Comparison of ENCODE assay signal across 8 cellular contexts in the genomic region with DNA sequence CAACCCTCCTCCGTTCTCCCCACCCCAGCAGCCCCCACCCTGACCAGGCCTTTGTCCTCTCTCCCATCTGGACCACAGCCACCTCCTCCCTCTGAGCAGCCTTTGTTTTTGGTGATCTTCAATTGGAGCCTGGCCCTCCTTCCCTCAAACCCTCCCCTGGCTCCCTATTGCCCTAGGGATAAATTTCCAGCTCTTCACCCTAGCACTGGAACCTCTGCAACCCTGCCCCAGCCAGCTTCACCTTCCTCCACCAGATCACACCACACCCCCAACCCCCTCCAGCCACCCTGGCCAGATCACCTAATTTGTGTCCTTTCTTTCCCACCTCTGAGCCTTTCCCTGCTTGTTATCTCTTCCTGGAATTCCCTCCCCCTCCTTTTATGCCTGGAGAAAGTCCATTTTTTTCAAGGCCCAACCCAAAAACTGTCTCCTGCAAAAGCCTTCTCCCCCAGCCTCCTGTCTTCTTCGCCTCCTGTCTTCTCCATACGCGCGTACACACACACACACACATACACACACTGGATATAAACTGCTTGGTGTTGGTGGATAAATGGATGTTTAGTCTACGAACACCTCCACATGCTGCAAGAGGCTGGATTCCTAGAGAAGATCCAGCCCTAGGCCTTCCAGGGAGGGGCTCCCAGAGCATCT. TPM values are rescaled to one million over a fixed set of nuclear protein-coding genes. Genes with fewer than 3 reads are reported as not detected.
A peak's percentile ranks its signal among the peaks of the same experiment; 100 is the strongest.
DNase-seq lines count a peak whose midpoint lies in the region; ATAC-seq, FAIRE-seq and TF ChIP-seq lines count a peak whose summit lies in the region.

No MANE protein-coding gene starts in this region.

- DNase-seq in HCT116 (ENCODE audit: low read depth, low spot score) (no peak), WTC11 (ENCODE audit: low spot score) (no peak), small intestine (peak; percentile 27), HEK293T (ENCODE audit: extremely low spot score) (no peak)

- H3K4me3 ChIP-seq in HCT116 (replicated peaks in 1 of 2; ENCODE audit: low read depth in 1 of 2, low read length in 2 of 2) = peak overlapping the region in 1 of 2 experiments; percentile 70; a peak in 2 of 4 replicates
- H3K4me3 ChIP-seq in iPS-11a (ENCODE audit: low read depth, low read length) = peak overlapping the region; percentile 43
- peak overlapping the region in 1 of 2 donors; percentile 53 for H3K4me3 ChIP-seq in small intestine (ENCODE audit: low read depth in 1 of 2, low read length in 2 of 2)

- H3K79me2 ChIP-seq in HCT116 (ENCODE audit: insufficient read depth, low read length) = no peaks in the 10 kb centered on the region

- H3K36me3 Mint-ChIP-seq in WTC11 = no peaks in the 10 kb centered on the region

- no peaks in the 10 kb centered on the region for H3K9me3 Mint-ChIP-seq in WTC11

- H2AFZ ChIP-seq in HCT116 (ENCODE audit: low read depth, low read length, poor library complexity, severe bottlenecking) = no peak overlapping the region

- H3K27me3 Mint-ChIP-seq in WTC11 (ENCODE audit: low read depth) = peaks cover 69% of the 10 kb centered on the region

- H3K36me3 ChIP-seq in HCT116 (ENCODE audit: control insufficient read depth in 1 of 2, insufficient read depth in 2 of 2, low read length in 2 of 2) (no peaks in the 10 kb centered on the region), small intestine (ENCODE audit: control insufficient read depth in 2 of 2, insufficient read depth in 2 of 2, low read length in 2 of 2) (no peaks in the 10 kb centered on the region)

- H4K20me1 ChIP-seq in HCT116 (ENCODE audit: insufficient read depth) = no peaks in the 10 kb centered on the region

- no peaks in the 10 kb centered on the region for H3K9me2 ChIP-seq in HCT116 (ENCODE audit: insufficient read depth)

- H3K27ac ChIP-seq in HCT116 (ENCODE audit: low read depth, low read length) (peak overlapping the region; percentile 94; the same call in 1 of the 2 replicates), small intestine (ENCODE audit: low read depth in 1 of 2, low read length in 1 of 2) (peak overlapping the region in 1 of 2 donors; percentile 90)

- RAD21 ChIA-PET in HCT116 (lab: Charles Lee; ENCODE audit: low non-redundant PET in 1 of 2, low total read pairs in 2 of 2, uncharacterized antibody in 2 of 2, unreplicated experiment in 2 of 2) = no interaction called here

- intact Hi-C loops in HCT116 (cut with micrococcal nuclease) = no loop called here

- peak overlapping the region; percentile 86 for H3K4me3 Mint-ChIP-seq in WTC11

- CTCF ChIA-PET in HCT116 (lab: Charles Lee) (no interaction called here), WTC11 (lab: Charles Lee) (interaction anchor here (2.6 to 3.8 kb wide), 7 partner anchors 12 to 95 kb away, joined by 11 to 45 read pairs (median 24); no protein-coding TSS in a partner anchor), HEK293T (lab: Yijun Ruan, JAX) (interaction anchor here (1.6 kb wide), 1 partner anchor 84 kb away, joined by 3 read pairs; no protein-coding TSS in a partner anchor)

- no peak for FAIRE-seq in small intestine (lab: Jason Lieb, UNC)

- no peak overlapping the region for H3K27ac Mint-ChIP-seq in WTC11

- ATAC-seq in HCT116 (no peak), WTC11 (no peak), HG02884 (IDR thresholded peaks at IDR 0.05; ENCODE audit: unreplicated experiment) (no peak), HG02981 (IDR thresholded peaks at IDR 0.05; ENCODE audit: unreplicated experiment) (no peak), GM19467 (IDR thresholded peaks at IDR 0.05; ENCODE audit: unreplicated experiment) (no peak)

- no peak for TF ChIP-seq CTCF in HCT116 (IDR thresholded peaks at IDR 0.05 in 2 of 3, conservative IDR thresholded peaks at IDR 0.05 in 1 of 3; ENCODE audit: borderline replicate concordance in 1 of 3, insufficient read depth in 1 of 3, low read depth in 2 of 3, low read length in 2 of 3)
- TF ChIP-seq CTCF in WTC11 (IDR thresholded peaks at IDR 0.05) = no peak

- H3K4me1 Mint-ChIP-seq in WTC11 = peaks cover 22% of the 10 kb centered on the region

- BruUV-seq in HCT116 (replicated peaks; lab: Mats Ljungman, UMichigan) = no TSS peak

- H3K9me3 ChIP-seq in HCT116 (ENCODE audit: control insufficient read depth in 1 of 2, insufficient read depth in 1 of 2, low read depth in 1 of 2, low read length in 2 of 2) = no peaks in the 10 kb centered on the region
- no peaks in the 10 kb centered on the region for H3K9me3 ChIP-seq in small intestine (ENCODE audit: control insufficient read depth, low read depth)

- peak overlapping the region; percentile 98 for H3K4me2 ChIP-seq in HCT116 (ENCODE audit: low read length)

- H3K4me1 ChIP-seq in HCT116 (ENCODE audit: control insufficient read depth in 1 of 2, insufficient read depth in 2 of 2, low read length in 2 of 2) (peaks cover 26 to 62% of the 10 kb centered on the region in 2 experiments), small intestine (ENCODE audit: control insufficient read depth in 2 of 2, insufficient read depth in 1 of 2, low read depth in 1 of 2, low read length in 1 of 2) (no peaks in the 10 kb centered on the region)

- TF ChIP-seq RAD21 in HCT116 (IDR thresholded peaks at IDR 0.05; ENCODE audit: low read depth) = no peak

- H3K27me3 ChIP-seq in HCT116 (ENCODE audit: insufficient read depth, low read length) (no peaks in the 10 kb centered on the region; the same call in 1 of the 2 replicates), small intestine (ENCODE audit: control insufficient read depth in 2 of 2, insufficient read depth in 2 of 2, low read length in 2 of 2) (peaks cover 4% of the 10 kb centered on the region in 2 donors)

- 15 to 38% (median 17%) methylated on average over 6 of the region's 6 CpGs for WGBS in small intestine, 3 donors

- TF ChIP-seq POLR2A in HCT116 (IDR thresholded peaks at IDR 0.05; ENCODE audit: borderline replicate concordance, extremely low read depth, insufficient read depth, insufficient read length) = no peak

- POLR2A ChIA-PET in HCT116 (lab: Charles Lee) (no interaction called here), WTC11 (lab: Charles Lee) (interaction anchor here (0.8 to 1.8 kb wide), 3 partner anchors 9 to 57 kb away, joined by 3 to 9 read pairs (median 5); a partner anchor contains a TSS), HEK293T (lab: Yijun Ruan, JAX) (interaction anchor here (2.5 to 3.0 kb wide), 3 partner anchors 12 to 57 kb away, joined by 12 to 19 read pairs (median 18); a partner anchor contains a TSS)

- peak overlapping the region; percentile 75; the same call in 1 of the 2 replicates for H3K9ac ChIP-seq in HCT116 (ENCODE audit: low read length)

TF ChIP-seq in WTC11, 78 proteins besides CTCF, POLR2A, EP300 and RAD21 (continues in another document):
- no peak for TF ChIP-seq ZNF396 (CRISPR knock-in tag; IDR thresholded peaks at IDR 0.05; ENCODE audit: borderline replicate concordance)
- no peak for TF ChIP-seq MXD4 (CRISPR knock-in tag; IDR thresholded peaks at IDR 0.05; ENCODE audit: borderline replicate concordance)
- no peak for TF ChIP-seq ZNF138 (CRISPR knock-in tag; conservative IDR thresholded peaks at IDR 0.05)
- no peak for TF ChIP-seq MYBL2 (CRISPR knock-in tag; IDR thresholded peaks at IDR 0.05)
- TF ChIP-seq SOX15 (CRISPR knock-in tag; IDR thresholded peaks at IDR 0.05) = no peak
- TF ChIP-seq TCF7 (CRISPR knock-in tag; IDR thresholded peaks at IDR 0.05; ENCODE audit: low read depth) = no peak
- TF ChIP-seq PRRX2 (CRISPR knock-in tag; IDR thresholded peaks at IDR 0.05) = no peak
- no peak for TF ChIP-seq ZNF416 (CRISPR knock-in tag; IDR thresholded peaks at IDR 0.05)
- no peak for TF ChIP-seq OVOL2 (CRISPR knock-in tag; IDR thresholded peaks at IDR 0.05; ENCODE audit: borderline replicate concordance)
- TF ChIP-seq ZNF423 (CRISPR knock-in tag; IDR thresholded peaks at IDR 0.05) = no peak

TF ChIP-seq in HEK293T, 16 proteins besides CTCF, POLR2A, EP300 and RAD21:
- TF ChIP-seq ELF4 (IDR thresholded peaks at IDR 0.05) (no peak), SP1 (IDR thresholded peaks at IDR 0.05) (no peak), L3MBTL2 (conservative IDR thresholded peaks at IDR 0.05) (no peak), BHLHE40 (IDR thresholded peaks at IDR 0.05; ENCODE audit: borderline replicate concordance) (no peak), CTBP1 (IDR thresholded peaks at IDR 0.05; ENCODE audit: borderline replicate concordance) (no peak), FOXK2 (IDR thresholded peaks at IDR 0.05) (no peak), ARNT (IDR thresholded peaks at IDR 0.05) (no peak), SUZ12 (IDR thresholded peaks at IDR 0.05) (no peak), FOXA1 (IDR thresholded peaks at IDR 0.05) (no peak), ZNF384 (IDR thresholded peaks at IDR 0.05) (no peak), HDGF (IDR thresholded peaks at IDR 0.05; ENCODE audit: borderline replicate concordance) (no peak), NFRKB (IDR thresholded peaks at IDR 0.05) (no peak), LEF1 (IDR thresholded peaks at IDR 0.05; ENCODE audit: borderline replicate concordance) (no peak), FOXM1 (IDR thresholded peaks at IDR 0.05; ENCODE audit: borderline replicate concordance) (no peak), TARDBP (IDR thresholded peaks at IDR 0.05) (no peak)
- TF ChIP-seq, protein P1, sequence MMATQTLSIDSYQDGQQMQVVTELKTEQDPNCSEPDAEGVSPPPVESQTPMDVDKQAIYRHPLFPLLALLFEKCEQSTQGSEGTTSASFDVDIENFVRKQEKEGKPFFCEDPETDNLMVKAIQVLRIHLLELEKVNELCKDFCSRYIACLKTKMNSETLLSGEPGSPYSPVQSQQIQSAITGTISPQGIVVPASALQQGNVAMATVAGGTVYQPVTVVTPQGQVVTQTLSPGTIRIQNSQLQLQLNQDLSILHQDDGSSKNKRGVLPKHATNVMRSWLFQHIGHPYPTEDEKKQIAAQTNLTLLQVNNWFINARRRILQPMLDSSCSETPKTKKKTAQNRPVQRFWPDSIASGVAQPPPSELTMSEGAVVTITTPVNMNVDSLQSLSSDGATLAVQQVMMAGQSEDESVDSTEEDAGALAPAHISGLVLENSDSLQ (IDR thresholded peaks at IDR 0.05) = no peak
TF ChIP-seq in HEK293T: peak in this region for 0.

RNA-seq across cellular contexts. Expression of a gene that starts 5.2 kb away (rescaled TPM):
- total RNA-seq in HCT116 (2021; ENCODE audit: unreplicated experiment) (35.6 TPM), WTC11 (2021) (13.1 to 20.0 TPM (median 15.8 TPM) in 3 replicates)
- 41.3 and 49.3 TPM in 2 replicates for polyA plus RNA-seq in HCT116 (2012)
- polyA plus RNA-seq in small intestine = 10 to 100 TPM in 1 of 3 donors, 1 to 10 TPM in 2; 3.8 to 19.2 (median 5.4) TPM

RNA-seq across cellular contexts. Expression of a gene that starts 28.0 kb away (rescaled TPM):
- total RNA-seq in HCT116 (2021; ENCODE audit: unreplicated experiment) = 263 TPM
- 320 and 329 TPM in 2 replicates for polyA plus RNA-seq in HCT116 (2012)
- 233 to 249 TPM (median 246 TPM) in 3 replicates for total RNA-seq in WTC11 (2021)
- 100 to 1,000 TPM; 332 to 488 (median 370) TPM for polyA plus RNA-seq in small intestine

RNA-seq across cellular contexts. Expression of a gene that starts 57.0 kb away (rescaled TPM):
- total RNA-seq in HCT116 (2021; ENCODE audit: unreplicated experiment) = 10.9 TPM
- 12.5 and 15.2 TPM in 2 replicates for polyA plus RNA-seq in HCT116 (2012)
- 2.5 to 3.3 TPM (median 3.1 TPM) in 3 replicates for total RNA-seq in WTC11 (2021)
- polyA plus RNA-seq in small intestine = under 1 TPM in 1 of 3 donors, not detected in 2; 1.00 TPM

RNA-seq across cellular contexts. Expression of a gene that starts 59.8 kb away (rescaled TPM):
- total RNA-seq in HCT116 (2021; ENCODE audit: unreplicated experiment) (56.5 TPM), WTC11 (2021) (22.4 to 27.2 TPM (median 23.5 TPM) in 3 replicates)
- polyA plus RNA-seq in HCT116 (2012) = 48.4 and 50.8 TPM in 2 replicates
- polyA plus RNA-seq in small intestine = 100 to 1,000 TPM; 173 to 216 (median 190) TPM
